Comparison of ENCODE assay signal across 11 cellular contexts in the genomic region with DNA sequence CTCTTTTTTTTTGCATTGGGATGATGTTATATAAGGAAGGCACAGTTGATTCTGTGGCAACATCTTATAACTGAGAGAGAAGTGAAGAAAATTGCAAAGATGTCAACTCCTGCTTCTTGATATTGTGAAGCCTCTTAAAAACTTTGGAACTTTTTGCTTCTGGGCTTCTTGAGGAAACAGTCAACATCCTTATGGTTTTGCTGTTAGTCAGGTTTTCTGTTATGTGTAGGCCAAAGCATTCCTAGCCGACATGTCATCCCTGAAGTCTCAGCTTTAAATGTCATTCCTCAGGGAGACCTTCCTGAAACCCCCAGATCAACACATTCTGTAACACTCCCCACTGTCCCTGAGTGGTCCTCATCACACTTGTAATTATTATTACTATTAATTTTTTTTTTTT. TPM values are rescaled to one million over a fixed set of nuclear protein-coding genes. Genes with fewer than 3 reads are reported as not detected.
A peak's percentile ranks its signal among the peaks of the same experiment; 100 is the strongest.
DNase-seq lines count a peak whose midpoint lies in the region; ATAC-seq and TF ChIP-seq lines count a peak whose summit lies in the region.
"Had no signal": no experiment of that assay in that cellular context is flagged by ENCODE, and none has a peak within 500 bp of the region (broad histone marks: within the 10 kb centered on the region; RNA-seq: fewer than 3 reads in every experiment).

No MANE protein-coding gene starts in this region.

- POLR2A ChIA-PET in IMR-90 (lab: Charles Lee; ENCODE audit: unreplicated experiment) = no interaction called here
- POLR2A ChIA-PET in naive thymus-derived CD4-positive, alpha-beta T cell (lab: Charles Lee) = no interaction called here

- dilution Hi-C loops in IMR-90 (cut with HindIII; ENCODE audit: low sequenced_read_pairs, unreplicated experiment) = no loop called here

- peak overlapping the region; percentile 79; the same call in 1 of the 2 replicates for H3K14ac ChIP-seq in IMR-90 (replicated peaks; ENCODE audit: low read depth, low read length)

- TF ChIP-seq POLR2A in IMR-90 (IDR thresholded peaks at IDR 0.05; ENCODE audit: low read depth, low read length) = no peak

- H2BK20ac ChIP-seq in IMR-90 (ENCODE audit: low read depth, low read length) = peak overlapping the region; percentile 88; the same call in 1 of the 2 replicates

- H3K27me3 ChIP-seq in IMR-90 (ENCODE audit: control insufficient read depth, insufficient read depth, low read length) = no peaks in the 10 kb centered on the region
- no peaks in the 10 kb centered on the region for H3K27me3 ChIP-seq in skeletal muscle satellite cell (ENCODE audit: control insufficient read depth, insufficient read depth, low read length)
- no peaks in the 10 kb centered on the region for H3K27me3 ChIP-seq in naive thymus-derived CD4-positive, alpha-beta T cell (ENCODE audit: control insufficient read depth in 2 of 2, insufficient read depth in 2 of 2, low read length in 2 of 2)
- H3K27me3 ChIP-seq: suprapubic skin had no signal

- no peak overlapping the region for H3K27ac Mint-ChIP-seq in naive thymus-derived CD4-positive, alpha-beta T cell
- H3K27ac Mint-ChIP-seq: activated B cell treated with CpG ODN at 0.5 μM for 24 hours; CD8-positive, alpha-beta T cell had no signal

- peak overlapping the region; percentile 11; the same call in 1 of the 2 replicates for H3K23ac ChIP-seq in IMR-90 (ENCODE audit: low read depth, low read length)

- no peaks in the 10 kb centered on the region for H3K36me3 ChIP-seq in IMR-90 (ENCODE audit: control insufficient read depth, insufficient read depth, low read length)
- no peaks in the 10 kb centered on the region for H3K36me3 ChIP-seq in skeletal muscle satellite cell (ENCODE audit: insufficient read depth, low read length)
- no peaks in the 10 kb centered on the region for H3K36me3 ChIP-seq in naive thymus-derived CD4-positive, alpha-beta T cell (ENCODE audit: control insufficient read depth in 2 of 3, insufficient read depth in 3 of 3, low read length in 3 of 3)
- H3K36me3 ChIP-seq: suprapubic skin had no signal

- peak overlapping the region; percentile 80; the same call in 1 of the 2 replicates for H2BK120ac ChIP-seq in IMR-90 (ENCODE audit: low read depth, low read length)

- 0 out of 3 replicates have a peak overlapping the region, but pooled peaks have one; percentile 73 for H2BK15ac ChIP-seq in IMR-90 (ENCODE audit: low read depth, low read length)

- CTCF ChIA-PET in IMR-90 (lab: Yijun Ruan, JAX) = interaction anchor here (0.7 to 1.5 kb wide), 3 partner anchors 12 to 20 kb away, joined by 4 to 5 read pairs (median 5); a partner anchor contains a TSS
- CTCF ChIA-PET in naive thymus-derived CD4-positive, alpha-beta T cell (lab: Charles Lee) = no interaction called here

- intact Hi-C loops in IMR-90 (cut with micrococcal nuclease) = no loop called here
- intact Hi-C loops in naive thymus-derived CD4-positive, alpha-beta T cell (cut with micrococcal nuclease) = no loop called here

- peak overlapping the region; percentile 46; the same call in 1 of the 2 replicates for H3K56ac ChIP-seq in IMR-90 (ENCODE audit: extremely low read depth, insufficient read depth, low read length)

- H3K27ac ChIP-seq in IMR-90 (ENCODE audit: insufficient read depth, low read length) = no peak overlapping the region; the same call in 1 of the 2 replicates
- no peak overlapping the region for H3K27ac ChIP-seq in naive thymus-derived CD4-positive, alpha-beta T cell (ENCODE audit: low read depth, low read length)
- H3K27ac ChIP-seq: suprapubic skin had no signal

- DNase-seq in IMR-90 = peak; percentile 86
- DNase-seq in cardiac fibroblast (ENCODE audit: low read depth in 2 of 2) = peak; percentile 35 to 81
- DNase-seq in naive thymus-derived CD4-positive, alpha-beta T cell = no peak
- DNase-seq in SW480 (ENCODE audit: low spot score) = no peak
- DNase-seq: activated B cell treated with CpG ODN at 0.5 μM for 24 hours; CD8-positive, alpha-beta T cell; NCI-H1417; NCI-H446 had no signal

- peak overlapping the region; percentile 92 for H2BK5ac ChIP-seq in IMR-90 (ENCODE audit: low read depth, low read length, poor library complexity, severe bottlenecking)

- H3K9me1 ChIP-seq in IMR-90 (ENCODE audit: insufficient read depth, low read length) = no peaks in the 10 kb centered on the region

- H2AK5ac ChIP-seq in IMR-90 (ENCODE audit: low read depth, low read length) = no peak overlapping the region

- H3K18ac ChIP-seq in IMR-90 (ENCODE audit: low read depth, low read length) = peak overlapping the region; percentile 93; the same call in 1 of the 2 replicates

- H2AK9ac ChIP-seq in IMR-90 (replicated peaks; ENCODE audit: low read depth, low read length, poor library complexity) = no peak overlapping the region

- H3K4me3 ChIP-seq in IMR-90 (ENCODE audit: insufficient read depth, low read depth, low read length) = no peak overlapping the region
- H3K4me3 ChIP-seq in cardiac fibroblast (replicated peaks in 1 of 2; ENCODE audit: low read depth in 2 of 2, low read length in 2 of 2) = no peak overlapping the region
- H3K4me3 ChIP-seq in skeletal muscle satellite cell (ENCODE audit: low read length) = no peak overlapping the region
- no peak overlapping the region for H3K4me3 ChIP-seq in naive thymus-derived CD4-positive, alpha-beta T cell (ENCODE audit: low read length)
- H3K4me3 ChIP-seq: suprapubic skin had no signal

- BruUV-seq in IMR-90 (replicated peaks; lab: Mats Ljungman, UMichigan) = no TSS peak

- H4K91ac ChIP-seq in IMR-90 (ENCODE audit: insufficient read depth, low read depth, low read length) = peak overlapping the region; percentile 68; the same call in 1 of the 2 replicates

- peak; percentile 59 for ATAC-seq in IMR-90 (ENCODE audit: low read depth)
- no peak for ATAC-seq in naive thymus-derived CD4-positive, alpha-beta T cell
- ATAC-seq: CD8-positive, alpha-beta T cell had no signal

- H3K9me3 ChIP-seq in IMR-90 (ENCODE audit: control insufficient read depth, insufficient read depth, low read length) (no peaks in the 10 kb centered on the region), skeletal muscle satellite cell (replicated peaks; ENCODE audit: low read length) (no peaks in the 10 kb centered on the region)
- H3K9me3 ChIP-seq in naive thymus-derived CD4-positive, alpha-beta T cell (ENCODE audit: control insufficient read depth in 2 of 3, low read length in 3 of 3) = no peaks in the 10 kb centered on the region
- H3K9me3 ChIP-seq: suprapubic skin had no signal

- peaks cover 0 to 2% of the 10 kb centered on the region in 2 experiments; a peak in 1 of 4 replicates for H3K79me1 ChIP-seq in IMR-90 (ENCODE audit: low read depth in 1 of 2, low read length in 2 of 2)

- no peak for TF ChIP-seq CTCF in IMR-90 (conservative IDR thresholded peaks at IDR 0.05; ENCODE audit: low read depth, low read length)
- no peak for TF ChIP-seq CTCF in cardiac fibroblast (IDR thresholded peaks at IDR 0.05; ENCODE audit: low read depth, low read length)

- H3K4me2 ChIP-seq in IMR-90 (ENCODE audit: low read depth, low read length) (peak overlapping the region; percentile 45; the same call in 1 of the 2 replicates), skeletal muscle satellite cell (ENCODE audit: low read length) (peak overlapping the region; percentile 10)

- no peaks in the 10 kb centered on the region for H3K36me3 Mint-ChIP-seq in naive thymus-derived CD4-positive, alpha-beta T cell
- H3K36me3 Mint-ChIP-seq: CD8-positive, alpha-beta T cell had no signal

- H3K9me3 Mint-ChIP-seq in naive thymus-derived CD4-positive, alpha-beta T cell = no peaks in the 10 kb centered on the region
- H3K9me3 Mint-ChIP-seq: activated B cell treated with CpG ODN at 0.5 μM for 24 hours; CD8-positive, alpha-beta T cell had no signal

- H3K4me3 Mint-ChIP-seq in naive thymus-derived CD4-positive, alpha-beta T cell = no peak overlapping the region
- H3K4me3 Mint-ChIP-seq: activated B cell treated with CpG ODN at 0.5 μM for 24 hours; CD8-positive, alpha-beta T cell had no signal

- H3K4me1 ChIP-seq in IMR-90 (ENCODE audit: control insufficient read depth, insufficient read depth, low read length) (peaks cover 9% of the 10 kb centered on the region), skeletal muscle satellite cell (ENCODE audit: control insufficient read depth, insufficient read depth, low read length) (peaks cover 21% of the 10 kb centered on the region)
- H3K4me1 ChIP-seq in naive thymus-derived CD4-positive, alpha-beta T cell (ENCODE audit: control insufficient read depth in 2 of 2, insufficient read depth in 2 of 2, low read length in 2 of 2) = no peaks in the 10 kb centered on the region

- H3K9ac ChIP-seq in IMR-90 (ENCODE audit: low read depth, low read length) = no peak overlapping the region; the same call in 1 of the 2 replicates
- H3K9ac ChIP-seq in skeletal muscle satellite cell (ENCODE audit: low read depth, low read length) = no peak overlapping the region

- in situ Hi-C loops in IMR-90 (cut with MboI; ENCODE audit: low sequenced_read_pairs) = no loop called here

- peak overlapping the region; percentile 89; the same call in 1 of the 2 replicates for H4K5ac ChIP-seq in IMR-90 (ENCODE audit: low read depth, low read length)

- no peaks in the 10 kb centered on the region for H3K27me3 Mint-ChIP-seq in naive thymus-derived CD4-positive, alpha-beta T cell
- H3K27me3 Mint-ChIP-seq: activated B cell treated with CpG ODN at 0.5 μM for 24 hours had no signal

- TF ChIP-seq RAD21 in IMR-90 (IDR thresholded peaks at IDR 0.05; ENCODE audit: low read length) = no peak

- peak overlapping the region; percentile 56; the same call in 1 of the 2 replicates for H3K4ac ChIP-seq in IMR-90 (ENCODE audit: low read depth, low read length)

- no peak overlapping the region for H2AFZ ChIP-seq in IMR-90 (replicated peaks; ENCODE audit: low read length, poor library complexity)

- WGBS in IMR-90 (ENCODE audit: extremely low coverage in 2 of 2, insufficient read length in 1 of 2), 2 experiments = no CpG with 5 or more reads among the region's 1 CpG

- H3K4me1 Mint-ChIP-seq in naive thymus-derived CD4-positive, alpha-beta T cell = peaks cover 0 to 6% (median 5%) of the 10 kb centered on the region in 7 donors
- H3K4me1 Mint-ChIP-seq: activated B cell treated with CpG ODN at 0.5 μM for 24 hours had no signal

- peak overlapping the region; percentile 17 to 86; a peak in 2 of 4 replicates for H4K8ac ChIP-seq in IMR-90 (ENCODE audit: low read depth in 2 of 2, low read length in 2 of 2)

- H4K20me1 ChIP-seq in IMR-90 (ENCODE audit: insufficient read depth, low read length) = no peaks in the 10 kb centered on the region

RNA-seq across cellular contexts. Expression of a gene that starts 12.6 kb away (rescaled TPM):
- not detected in 2 replicates for total RNA-seq in IMR-90 (2012; rRNA removed)
- polyA plus RNA-seq in IMR-90 (2012; rRNA removed) = 0.26 TPM in 1 of 2 replicates, not detected in the other
- polyA plus RNA-seq in IMR-90 (2012; cell fraction: cytosol; rRNA removed) = 0.12 TPM in 1 of 2 replicates, not detected in the other
- polyA plus RNA-seq in IMR-90 (2012; cell fraction: nucleus; rRNA removed; ENCODE audit: low replicate concordance) = not detected in 2 replicates
- total RNA-seq in skeletal muscle satellite cell (2012; rRNA removed) = not detected in 2 replicates
- total RNA-seq in naive thymus-derived CD4-positive, alpha-beta T cell = 1 to 10 TPM in 1 of 5 experiments, under 1 TPM in 1, not detected in 3; 0.44 to 2.5 TPM
- polyA plus RNA-seq in naive thymus-derived CD4-positive, alpha-beta T cell = under 1 TPM in 1 of 2 donors, not detected in 1; 0.76 TPM
- total RNA-seq: CD8-positive, alpha-beta T cell; suprapubic skin had no signal

RNA-seq across cellular contexts. Expression of a gene that starts 20.3 kb away (rescaled TPM):
- total RNA-seq in IMR-90 (2012; rRNA removed) = 17.2 and 20.1 TPM in 2 replicates
- 230 and 264 TPM in 2 replicates for polyA plus RNA-seq in IMR-90 (2012; rRNA removed)
- 156 and 270 TPM in 2 replicates for polyA plus RNA-seq in IMR-90 (2012; cell fraction: cytosol; rRNA removed)
- 174 and 251 TPM in 2 replicates for polyA plus RNA-seq in IMR-90 (2012; cell fraction: nucleus; rRNA removed; ENCODE audit: low replicate concordance)
- 4.8 and 15.3 TPM in 2 replicates for total RNA-seq in skeletal muscle satellite cell (2012; rRNA removed)
- 1 to 10 TPM in 3 of 5 experiments, under 1 TPM in 2; 0.29 to 2.4 (median 1.4) TPM for total RNA-seq in naive thymus-derived CD4-positive, alpha-beta T cell
- not detected for polyA plus RNA-seq in naive thymus-derived CD4-positive, alpha-beta T cell
- total RNA-seq: CD8-positive, alpha-beta T cell had no signal

RNA-seq across cellular contexts. Expression of a gene that starts 21.0 kb away (rescaled TPM):
- 0.54 and 0.56 TPM in 2 replicates for total RNA-seq in IMR-90 (2012; rRNA removed)
- polyA plus RNA-seq in IMR-90 (2012; rRNA removed) = 11.3 and 12.2 TPM in 2 replicates
- 7.9 and 11.9 TPM in 2 replicates for polyA plus RNA-seq in IMR-90 (2012; cell fraction: cytosol; rRNA removed)
- polyA plus RNA-seq in IMR-90 (2012; cell fraction: nucleus; rRNA removed; ENCODE audit: low replicate concordance) = 44.4 and 63.5 TPM in 2 replicates
- total RNA-seq in skeletal muscle satellite cell (2012; rRNA removed) = 12.9 and 14.6 TPM in 2 replicates
- total RNA-seq in naive thymus-derived CD4-positive, alpha-beta T cell = 10 to 100 TPM in 1 of 5 experiments, 1 to 10 TPM in 1, under 1 TPM in 3; 0.49 to 27.7 (median 0.79) TPM
- under 1 TPM; 0.14 to 0.25 TPM for polyA plus RNA-seq in naive thymus-derived CD4-positive, alpha-beta T cell
- total RNA-seq: CD8-positive, alpha-beta T cell; OCI-LY7 had no signal

RNA-seq across cellular contexts. Expression of a gene that starts 41.0 kb away (rescaled TPM):
- total RNA-seq in IMR-90 (2012; rRNA removed) = 10.9 and 12.2 TPM in 2 replicates
- 20.4 and 21.8 TPM in 2 replicates for polyA plus RNA-seq in IMR-90 (2012; rRNA removed)
- 16.2 and 18.1 TPM in 2 replicates for polyA plus RNA-seq in IMR-90 (2012; cell fraction: cytosol; rRNA removed)
- polyA plus RNA-seq in IMR-90 (2012; cell fraction: nucleus; rRNA removed; ENCODE audit: low replicate concordance) = 16.1 and 19.7 TPM in 2 replicates
- 16.2 and 18.6 TPM in 2 replicates for total RNA-seq in skeletal muscle satellite cell (2012; rRNA removed)
- total RNA-seq in naive thymus-derived CD4-positive, alpha-beta T cell = 10 to 100 TPM; 30.3 to 39.0 (median 36.4) TPM
- polyA plus RNA-seq in naive thymus-derived CD4-positive, alpha-beta T cell = 10 to 100 TPM; 28.3 to 29.4 TPM

RNA-seq across cellular contexts. Expression of a gene that starts 51.2 kb away (rescaled TPM):
- 142 and 212 TPM in 2 replicates for total RNA-seq in IMR-90 (2012; rRNA removed)
- 79.5 and 88.4 TPM in 2 replicates for polyA plus RNA-seq in IMR-90 (2012; rRNA removed)
- polyA plus RNA-seq in IMR-90 (2012; cell fraction: cytosol; rRNA removed) = 32.7 and 42.7 TPM in 2 replicates
- polyA plus RNA-seq in IMR-90 (2012; cell fraction: nucleus; rRNA removed; ENCODE audit: low replicate concordance) = 327 and 737 TPM in 2 replicates
- total RNA-seq in skeletal muscle satellite cell (2012; rRNA removed) = 285 and 293 TPM in 2 replicates
- total RNA-seq in naive thymus-derived CD4-positive, alpha-beta T cell = 1,000 to 10,000 TPM in 1 of 5 experiments, 100 to 1,000 TPM in 4; 302 to 1,400 (median 377) TPM
- 100 to 1,000 TPM; 171 to 172 TPM for polyA plus RNA-seq in naive thymus-derived CD4-positive, alpha-beta T cell

Comparison
In these comparisons a context has a peak if more than half of its experiments do, and no peak if none do; other contexts are left out.
1. DNase-seq: peak in IMR-90 (single experiment) and cardiac fibroblast (2 of 2); none in naive thymus-derived CD4-positive, alpha-beta T cell (0 of 9) and SW480 (single experiment).